Comparison of ENCODE assay signal across 8 cellular contexts in genomic region chr7:73828107-73828803, GRCh38. TPM values are rescaled to one million over a fixed set of nuclear protein-coding genes. Genes with fewer than 3 reads are reported as not detected.
A peak's percentile ranks its signal among the peaks of the same experiment; 100 is the strongest.
DNase-seq lines count a peak whose midpoint lies in the region; ATAC-seq and TF ChIP-seq lines count a peak whose summit lies in the region.

No MANE protein-coding gene starts in this region.

- intact Hi-C loops in CD4-positive, alpha-beta memory T cell (cut with micrococcal nuclease), result no loop called here

- H3K4me2 ChIP-seq in KMS-11 (peak overlapping the region; percentile 42; the same call in 1 of the 2 replicates), trophoblast cell (ENCODE audit: low read length) (peak overlapping the region; percentile 19)

- no CpG with 5 or more reads among the region's 14 CpGs for WGBS in trophoblast cell (ENCODE audit: extremely low coverage, insufficient coverage, insufficient read length)

- H3K4me1 ChIP-seq in CD4-positive, alpha-beta memory T cell (ENCODE audit: insufficient read depth, low read length), result peaks cover 30% of the 10 kb centered on the region
- H3K4me1 ChIP-seq in KMS-11 (ENCODE audit: low read depth, poor library complexity, severe bottlenecking), result peaks cover 24% of the 10 kb centered on the region
- H3K4me1 ChIP-seq in Peyer's patch, result peaks cover 0 to 51% (median 13%) of the 10 kb centered on the region in 4 donors
- peaks cover 38 to 56% of the 10 kb centered on the region in 2 experiments for H3K4me1 ChIP-seq in trophoblast cell (ENCODE audit: control insufficient read depth in 1 of 2, insufficient read depth in 2 of 2, low read length in 2 of 2)

- no peak overlapping the region; the same call in 1 of the 2 replicates for H2AFZ ChIP-seq in KMS-11 (ENCODE audit: low read depth)
- H2AFZ ChIP-seq in trophoblast cell (ENCODE audit: insufficient read depth, low read length, poor library complexity), result no peak overlapping the region

- TF ChIP-seq CTCF in KMS-11 (conservative IDR thresholded peaks at IDR 0.05; ENCODE audit: low read depth, low read length), result no peak
- no peak for TF ChIP-seq CTCF in Peyer's patch (IDR thresholded peaks at IDR 0.05)
- TF ChIP-seq CTCF in endothelial cell (IDR thresholded peaks at IDR 0.05; ENCODE audit: unreplicated experiment), result no peak

- H3K27me3 Mint-ChIP-seq in CD4-positive, alpha-beta memory T cell, result peaks cover 2 to 8% of the 10 kb centered on the region in 2 donors
- peaks cover 14% of the 10 kb centered on the region for H3K27me3 Mint-ChIP-seq in endothelial cell (ENCODE audit: unreplicated experiment)

- peaks cover 22 to 56% (median 29%) of the 10 kb centered on the region in 4 donors for H3K4me1 Mint-ChIP-seq in CD4-positive, alpha-beta memory T cell
- H3K4me1 Mint-ChIP-seq in endothelial cell (ENCODE audit: unreplicated experiment), result peaks cover 22% of the 10 kb centered on the region

- no peaks in the 10 kb centered on the region for H3K9me3 ChIP-seq in CD4-positive, alpha-beta memory T cell (ENCODE audit: control insufficient read depth in 1 of 2, low read length in 2 of 2)
- peaks cover 0 to 3% (median 0%) of the 10 kb centered on the region in 4 donors for H3K9me3 ChIP-seq in Peyer's patch
- H3K9me3 ChIP-seq in trophoblast cell (ENCODE audit: insufficient read depth, low read depth, low read length), result no peaks in the 10 kb centered on the region

- no peak overlapping the region for H3K9ac ChIP-seq in KMS-11
- no peak overlapping the region for H3K9ac ChIP-seq in trophoblast cell (ENCODE audit: low read length)

- H2BK120ac ChIP-seq in trophoblast cell (ENCODE audit: insufficient read depth, low read length, poor library complexity), result peak overlapping the region; percentile 81

- no peak for ATAC-seq in HG03460 (IDR thresholded peaks at IDR 0.05; ENCODE audit: unreplicated experiment)

- H2BK5ac ChIP-seq in trophoblast cell (ENCODE audit: low read depth, low read length, poor library complexity), result no peak overlapping the region

- H4K12ac ChIP-seq in trophoblast cell (ENCODE audit: low read depth, low read length), result no peak overlapping the region

- POLR2A ChIA-PET in CD4-positive, alpha-beta memory T cell (lab: Charles Lee; ENCODE audit: partially characterized antibody), result interaction anchor here (3.1 kb wide), 1 partner anchor 14 kb away, joined by 12 read pairs; the partner anchor contains the start of gene METTL27

- H3K79me2 ChIP-seq in KMS-11 (ENCODE audit: insufficient read depth, low read depth) (no peaks in the 10 kb centered on the region), trophoblast cell (ENCODE audit: control insufficient read depth, insufficient read depth, low read length, poor library complexity) (peaks cover 21% of the 10 kb centered on the region)

- peak in 1 of 5 donors; percentile 22 for DNase-seq in CD4-positive, alpha-beta memory T cell
- DNase-seq in Peyer's patch (peak in 1 of 3 donors; percentile 90), endothelial cell (ENCODE audit: low spot score) (no peak), trophoblast cell (peak; percentile 85 to 87), 8988T (no peak), hypothalamus (lab: John Stamatoyannopoulos, UW) (no peak)

- H3K36me3 ChIP-seq in CD4-positive, alpha-beta memory T cell (ENCODE audit: insufficient read depth, low read length), result no peaks in the 10 kb centered on the region
- H3K36me3 ChIP-seq in KMS-11 (ENCODE audit: insufficient read depth), result no peaks in the 10 kb centered on the region
- peaks cover 0 to 11% (median 0%) of the 10 kb centered on the region in 3 donors for H3K36me3 ChIP-seq in Peyer's patch
- no peaks in the 10 kb centered on the region for H3K36me3 ChIP-seq in trophoblast cell (ENCODE audit: control insufficient read depth in 1 of 2, insufficient read depth in 2 of 2, low read length in 2 of 2)

- H2BK12ac ChIP-seq in trophoblast cell (ENCODE audit: low read length), result peak overlapping the region; percentile 94

- H3K18ac ChIP-seq in trophoblast cell (ENCODE audit: low read length), result no peak overlapping the region

- H4K91ac ChIP-seq in trophoblast cell (ENCODE audit: low read depth, low read length), result peak overlapping the region; percentile 89

- H3K79me1 ChIP-seq in trophoblast cell (ENCODE audit: low read length), result peaks cover 43% of the 10 kb centered on the region

- peak overlapping the region in 6 of 8 donors; percentile 1 to 65 (median 52) for H3K4me3 Mint-ChIP-seq in CD4-positive, alpha-beta memory T cell
- H3K4me3 Mint-ChIP-seq in endothelial cell (ENCODE audit: unreplicated experiment), result peak overlapping the region; percentile 23

- no peaks in the 10 kb centered on the region for H4K20me1 ChIP-seq in KMS-11 (ENCODE audit: insufficient read depth)

- H3K4me3 ChIP-seq in CD4-positive, alpha-beta memory T cell (ENCODE audit: low read length in 2 of 2), result no peak overlapping the region
- H3K4me3 ChIP-seq in KMS-11 (IDR thresholded peaks at IDR 0.05; ENCODE audit: insufficient read depth, low read depth, low read length) (no peak overlapping the region), Peyer's patch (peak overlapping the region in 1 of 4 donors; percentile 70), trophoblast cell (ENCODE audit: low read depth, low read length) (no peak overlapping the region)

- H4K8ac ChIP-seq in trophoblast cell (ENCODE audit: low read depth, low read length), result no peak overlapping the region

- no peaks in the 10 kb centered on the region for H3K27me3 ChIP-seq in CD4-positive, alpha-beta memory T cell (ENCODE audit: insufficient read depth, low read length)
- H3K27me3 ChIP-seq in KMS-11 (ENCODE audit: insufficient read depth, low read depth) (no peaks in the 10 kb centered on the region), Peyer's patch (no peaks in the 10 kb centered on the region), trophoblast cell (ENCODE audit: insufficient read depth, low read length) (no peaks in the 10 kb centered on the region)

- TF ChIP-seq POLR2A in Peyer's patch (IDR thresholded peaks at IDR 0.05), result peak; percentile 78 to 97

- no peak overlapping the region for H3K14ac ChIP-seq in trophoblast cell (ENCODE audit: low read length)

- no peak overlapping the region for H3K23ac ChIP-seq in trophoblast cell (ENCODE audit: low read length)

- no peak overlapping the region for H3K4ac ChIP-seq in trophoblast cell (ENCODE audit: low read depth, low read length)

- CTCF ChIA-PET in CD4-positive, alpha-beta memory T cell (lab: Charles Lee; ENCODE audit: partially characterized antibody), result interaction anchor here (0.9 to 3.9 kb wide), 4 partner anchors 14 to 95 kb away, joined by 3 to 51 read pairs (median 3); no protein-coding TSS in a partner anchor

- peak overlapping the region in 3 of 7 donors; percentile 28 to 83 (median 45) for H3K27ac Mint-ChIP-seq in CD4-positive, alpha-beta memory T cell
- H3K27ac Mint-ChIP-seq in endothelial cell (ENCODE audit: unreplicated experiment), result no peak overlapping the region

- no peaks in the 10 kb centered on the region for H3K36me3 Mint-ChIP-seq in CD4-positive, alpha-beta memory T cell
- H3K36me3 Mint-ChIP-seq in endothelial cell (ENCODE audit: low read depth, unreplicated experiment), result no peaks in the 10 kb centered on the region

- H2AK5ac ChIP-seq in trophoblast cell (ENCODE audit: low read length), result no peak overlapping the region

- H3K9me3 Mint-ChIP-seq in CD4-positive, alpha-beta memory T cell, result no peaks in the 10 kb centered on the region
- H3K9me3 Mint-ChIP-seq in endothelial cell (ENCODE audit: unreplicated experiment), result no peaks in the 10 kb centered on the region

- no peak overlapping the region for H3K27ac ChIP-seq in CD4-positive, alpha-beta memory T cell (ENCODE audit: low read depth, low read length)
- H3K27ac ChIP-seq in KMS-11 (no peak overlapping the region), Peyer's patch (peak overlapping the region in 3 of 4 donors; percentile 85 to 100 (median 98)), trophoblast cell (ENCODE audit: low read depth, low read length) (no peak overlapping the region)

RNA-seq across cellular contexts. Expression of gene CLDN4, which starts 2.5 kb away (rescaled TPM):
- not detected for total RNA-seq in CD4-positive, alpha-beta memory T cell
- under 1 TPM in 1 of 2 donors, not detected in 1; 0.05 TPM for polyA plus RNA-seq in CD4-positive, alpha-beta memory T cell
- total RNA-seq in Peyer's patch (100 to 1,000 TPM in 3 of 4 donors, 10 to 100 TPM in 1; 83.3 to 551 (median 450) TPM), endothelial cell (ENCODE audit: unreplicated experiment) (1.6 TPM)
- polyA plus RNA-seq in trophoblast cell (2013), result 166 and 180 TPM in 2 replicates

RNA-seq across cellular contexts. Expression of gene METTL27, which starts 14.1 kb away (rescaled TPM):
- 1 to 10 TPM; 6.1 to 7.6 TPM for total RNA-seq in CD4-positive, alpha-beta memory T cell
- under 1 TPM in 1 of 2 donors, not detected in 1; 0.49 TPM for polyA plus RNA-seq in CD4-positive, alpha-beta memory T cell
- total RNA-seq in Peyer's patch, result 10 to 100 TPM in 2 of 4 donors, 1 to 10 TPM in 2; 2.1 to 20.4 (median 11.7) TPM
- total RNA-seq in endothelial cell (ENCODE audit: unreplicated experiment), result 6.1 TPM
- polyA plus RNA-seq in trophoblast cell (2013), result 1.3 and 1.5 TPM in 2 replicates

RNA-seq across cellular contexts. Expression of gene TMEM270, which starts 32.7 kb away (rescaled TPM):
- not detected for total RNA-seq in CD4-positive, alpha-beta memory T cell
- polyA plus RNA-seq in CD4-positive, alpha-beta memory T cell, result not detected
- total RNA-seq in Peyer's patch (not detected), endothelial cell (ENCODE audit: unreplicated experiment) (not detected)
- not detected in 2 replicates for polyA plus RNA-seq in trophoblast cell (2013)

RNA-seq across cellular contexts. Expression of gene CLDN3, which starts 58.2 kb away (rescaled TPM):
- total RNA-seq in CD4-positive, alpha-beta memory T cell, result not detected
- polyA plus RNA-seq in CD4-positive, alpha-beta memory T cell, result not detected
- 100 to 1,000 TPM in 3 of 4 donors, 10 to 100 TPM in 1; 55.3 to 944 (median 831) TPM for total RNA-seq in Peyer's patch
- 0.36 TPM for total RNA-seq in endothelial cell (ENCODE audit: unreplicated experiment)
- polyA plus RNA-seq in trophoblast cell (2013), result 7.3 and 7.6 TPM in 2 replicates

Comparison
In these comparisons a context has a peak if more than half of its experiments do, and no peak if none do; other contexts are left out.
1. DNase-seq: peak in trophoblast cell (2 of 2); none in endothelial cell (single experiment), 8988T (single experiment) and hypothalamus (0 of 51).
2. H3K27ac ChIP-seq: peak in Peyer's patch (3 of 4); none in CD4-positive, alpha-beta memory T cell (single experiment), KMS-11 (single experiment) and trophoblast cell (single experiment).
3. RNA of gene CLDN4, which starts 2.5 kb away (total RNA-seq): 83.3 to 551 TPM in Peyer's patch; 1.6 TPM in endothelial cell (single experiment) and not detected in CD4-positive, alpha-beta memory T cell; every median in the first group is over 10 times any median in the second.